14 cellular contexts compared by ENCODE assay signal in the genomic region with DNA sequence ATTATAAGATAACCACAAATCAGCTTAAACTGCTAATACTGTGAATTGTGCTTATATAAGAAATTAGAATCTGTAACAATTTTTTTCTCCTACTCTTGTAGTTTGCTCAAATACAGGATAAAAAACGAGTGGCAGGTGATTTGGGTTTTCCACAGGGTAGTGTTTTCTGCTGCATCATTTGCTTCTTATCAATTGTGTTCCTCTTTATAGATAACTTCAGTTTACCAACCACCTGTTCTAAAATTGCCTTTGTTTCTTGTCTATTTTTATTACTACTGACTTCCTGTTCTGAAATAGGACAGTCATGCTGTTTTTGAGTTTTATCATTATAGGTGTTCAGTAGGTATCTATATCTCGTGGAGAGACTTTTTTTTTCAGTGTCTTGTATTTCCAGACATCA. TPM values are rescaled to one million over a fixed set of nuclear protein-coding genes. Genes with fewer than 3 reads are reported as not detected.
DNase-seq lines count a peak whose midpoint lies in the region; ATAC-seq and TF ChIP-seq lines count a peak whose summit lies in the region.
"Had no signal": no experiment of that assay in that cellular context is flagged by ENCODE, and none has a peak within 500 bp of the region (broad histone marks: within the 10 kb centered on the region; RNA-seq: fewer than 3 reads in every experiment).

No MANE protein-coding gene starts in this region.

- no peaks in the 10 kb centered on the region for H4K20me1 ChIP-seq in hepatocyte (ENCODE audit: insufficient read depth, poor library complexity, severe bottlenecking)

- WGBS in hepatocyte (ENCODE audit: low lambda C conversion rate, missing lambda C conversion rate) = 59% methylated on average over 2 of the region's 2 CpGs

- no peaks in the 10 kb centered on the region for H3K27me3 ChIP-seq in hepatocyte

- H3K27ac ChIP-seq in hepatocyte = no peak overlapping the region

- H3K79me2 ChIP-seq in hepatocyte = no peaks in the 10 kb centered on the region

- peaks cover 32% of the 10 kb centered on the region for H3K4me1 ChIP-seq in hepatocyte (ENCODE audit: insufficient read depth)

- no peak for DNase-seq in T-cell
- DNase-seq in mesothelial cell of epicardium (ENCODE audit: low spot score in 2 of 2, unreplicated experiment in 2 of 2) = no peak
- no peak for DNase-seq in germinal center (ENCODE audit: low spot score)
- DNase-seq in HEK293T (ENCODE audit: extremely low spot score) = no peak
- DNase-seq in hepatocyte (ENCODE audit: low spot score) = no peak
- DNase-seq: COR-L47; NCI-H446; stimulated activated CD4-positive, alpha-beta T cell treated with anti-CD3 and anti-CD28 coated beads, Interleukin-1b, Interleukin-23, amount 100 ng/mL, for 48 hours had no signal

- no peak overlapping the region for H2AFZ ChIP-seq in hepatocyte
- H2AFZ ChIP-seq: parathyroid adenoma had no signal

- H3K4me1 Mint-ChIP-seq in T-cell = peaks cover 77 to 85% (median 84%) of the 10 kb centered on the region in 3 donors
- H3K4me1 Mint-ChIP-seq in mesothelial cell of epicardium = peaks cover 37% of the 10 kb centered on the region

- H3K27ac Mint-ChIP-seq in T-cell (peak overlapping the region; percentile 29 to 59), mesothelial cell of epicardium (no peak overlapping the region)
- H3K27ac Mint-ChIP-seq: stimulated activated naive CD8-positive, alpha-beta T cell treated with anti-CD3 and anti-CD28 coated beads, Interleukin-15, Interleukin-2, amounts not matched to agents 100 ng/mL and 50 ng/mL, for 24 hours had no signal

- TF ChIP-seq CTCF in mesothelial cell of epicardium (IDR thresholded peaks at IDR 0.05; ENCODE audit: unreplicated experiment) = no peak
- TF ChIP-seq CTCF in hepatocyte (IDR thresholded peaks at IDR 0.05; ENCODE audit: poor library complexity) = no peak

- CTCF ChIA-PET in T-cell (lab: Charles Lee) (no interaction called here), HEK293T (lab: Yijun Ruan, JAX) (no interaction called here)

- H3K27me3 Mint-ChIP-seq in T-cell = no peaks in the 10 kb centered on the region
- H3K27me3 Mint-ChIP-seq in mesothelial cell of epicardium (ENCODE audit: low read depth) = no peaks in the 10 kb centered on the region
- H3K27me3 Mint-ChIP-seq: stimulated activated naive CD8-positive, alpha-beta T cell treated with anti-CD3 and anti-CD28 coated beads, Interleukin-15, Interleukin-2, amounts not matched to agents 100 ng/mL and 50 ng/mL, for 24 hours had no signal

- POLR2A ChIA-PET in T-cell (lab: Charles Lee) = no interaction called here
- POLR2A ChIA-PET in HEK293T (lab: Yijun Ruan, JAX) = no interaction called here

- no peak overlapping the region for H3K4me3 Mint-ChIP-seq in T-cell
- H3K4me3 Mint-ChIP-seq in mesothelial cell of epicardium = no peak overlapping the region
- H3K4me3 Mint-ChIP-seq: stimulated activated naive CD8-positive, alpha-beta T cell treated with anti-CD3 and anti-CD28 coated beads, Interleukin-15, Interleukin-2, amounts not matched to agents 100 ng/mL and 50 ng/mL, for 24 hours had no signal

- H3K36me3 Mint-ChIP-seq in T-cell (peaks cover 30% of the 10 kb centered on the region), mesothelial cell of epicardium (no peaks in the 10 kb centered on the region)

- no peaks in the 10 kb centered on the region for H3K36me3 ChIP-seq in hepatocyte (replicated peaks; ENCODE audit: insufficient read depth, low read depth)

- H3K9me3 ChIP-seq in hepatocyte (ENCODE audit: low read depth) = no peaks in the 10 kb centered on the region

- no peaks in the 10 kb centered on the region for H3K9me3 Mint-ChIP-seq in T-cell
- H3K9me3 Mint-ChIP-seq in mesothelial cell of epicardium = no peaks in the 10 kb centered on the region
- H3K9me3 Mint-ChIP-seq: stimulated activated naive CD8-positive, alpha-beta T cell treated with anti-CD3 and anti-CD28 coated beads, Interleukin-15, Interleukin-2, amounts not matched to agents 100 ng/mL and 50 ng/mL, for 24 hours had no signal

- H3K4me2 ChIP-seq in hepatocyte = no peak overlapping the region

- no peaks in the 10 kb centered on the region for H3K9me2 ChIP-seq in hepatocyte (replicated peaks; ENCODE audit: insufficient read depth)

- H3K4me3 ChIP-seq in hepatocyte = no peak overlapping the region

- ATAC-seq in GM18499 (IDR thresholded peaks at IDR 0.05; ENCODE audit: insufficient read depth, unreplicated experiment) (peak; percentile 40), GM19351 (IDR thresholded peaks at IDR 0.05; ENCODE audit: unreplicated experiment) (peak; percentile 57), HG02870 (IDR thresholded peaks at IDR 0.05; ENCODE audit: unreplicated experiment) (peak; percentile 45), T-cell (replicated peaks in 1 of 4) (no peak)
- ATAC-seq: left lobe of liver had no signal

TF ChIP-seq in HEK293T, 16 proteins besides CTCF, POLR2A, EP300 and RAD21:
- no peak for TF ChIP-seq TARDBP (IDR thresholded peaks at IDR 0.05)
- TF ChIP-seq, protein P1, sequence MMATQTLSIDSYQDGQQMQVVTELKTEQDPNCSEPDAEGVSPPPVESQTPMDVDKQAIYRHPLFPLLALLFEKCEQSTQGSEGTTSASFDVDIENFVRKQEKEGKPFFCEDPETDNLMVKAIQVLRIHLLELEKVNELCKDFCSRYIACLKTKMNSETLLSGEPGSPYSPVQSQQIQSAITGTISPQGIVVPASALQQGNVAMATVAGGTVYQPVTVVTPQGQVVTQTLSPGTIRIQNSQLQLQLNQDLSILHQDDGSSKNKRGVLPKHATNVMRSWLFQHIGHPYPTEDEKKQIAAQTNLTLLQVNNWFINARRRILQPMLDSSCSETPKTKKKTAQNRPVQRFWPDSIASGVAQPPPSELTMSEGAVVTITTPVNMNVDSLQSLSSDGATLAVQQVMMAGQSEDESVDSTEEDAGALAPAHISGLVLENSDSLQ (IDR thresholded peaks at IDR 0.05) = no peak
- no peak for TF ChIP-seq CTBP1 (IDR thresholded peaks at IDR 0.05; ENCODE audit: borderline replicate concordance)
- no peak for TF ChIP-seq NFRKB (IDR thresholded peaks at IDR 0.05)
- no peak for TF ChIP-seq LEF1 (IDR thresholded peaks at IDR 0.05; ENCODE audit: borderline replicate concordance)
- TF ChIP-seq FOXM1 (IDR thresholded peaks at IDR 0.05; ENCODE audit: borderline replicate concordance) = no peak
- no peak for TF ChIP-seq FOXK2 (IDR thresholded peaks at IDR 0.05)
- TF ChIP-seq ARNT (IDR thresholded peaks at IDR 0.05) = no peak
- TF ChIP-seq ZNF384 (IDR thresholded peaks at IDR 0.05) = no peak
- TF ChIP-seq HDGF (IDR thresholded peaks at IDR 0.05; ENCODE audit: borderline replicate concordance) = no peak
- no peak for TF ChIP-seq BHLHE40 (IDR thresholded peaks at IDR 0.05; ENCODE audit: borderline replicate concordance)
- TF ChIP-seq SUZ12 (IDR thresholded peaks at IDR 0.05) = no peak
- TF ChIP-seq FOXA1 (IDR thresholded peaks at IDR 0.05) = no peak
- no peak for TF ChIP-seq L3MBTL2 (conservative IDR thresholded peaks at IDR 0.05)
- TF ChIP-seq ELF4 (IDR thresholded peaks at IDR 0.05) = no peak
- no peak for TF ChIP-seq SP1 (IDR thresholded peaks at IDR 0.05)

RNA-seq across cellular contexts. Expression of a gene that starts 56.9 kb away (rescaled TPM):
- total RNA-seq in T-cell = 10 to 100 TPM; 42.3 to 47.4 (median 44.4) TPM
- 10.9 to 12.6 TPM (median 11.7 TPM) in 3 replicates for total RNA-seq in mesothelial cell of epicardium
- total RNA-seq in hepatocyte = 15.9 and 17.9 TPM in 2 replicates
- 5.2 and 9.7 TPM in 2 replicates for polyA plus RNA-seq in hepatocyte

Comparison
In these comparisons a context has a peak if more than half of its experiments do, and no peak if none do; other contexts are left out.
1. ATAC-seq: peak in GM18499 (single experiment), GM19351 (single experiment) and HG02870 (single experiment); none in T-cell (0 of 4).